ENCODE assay signal across 18 cellular contexts in the genomic region with DNA sequence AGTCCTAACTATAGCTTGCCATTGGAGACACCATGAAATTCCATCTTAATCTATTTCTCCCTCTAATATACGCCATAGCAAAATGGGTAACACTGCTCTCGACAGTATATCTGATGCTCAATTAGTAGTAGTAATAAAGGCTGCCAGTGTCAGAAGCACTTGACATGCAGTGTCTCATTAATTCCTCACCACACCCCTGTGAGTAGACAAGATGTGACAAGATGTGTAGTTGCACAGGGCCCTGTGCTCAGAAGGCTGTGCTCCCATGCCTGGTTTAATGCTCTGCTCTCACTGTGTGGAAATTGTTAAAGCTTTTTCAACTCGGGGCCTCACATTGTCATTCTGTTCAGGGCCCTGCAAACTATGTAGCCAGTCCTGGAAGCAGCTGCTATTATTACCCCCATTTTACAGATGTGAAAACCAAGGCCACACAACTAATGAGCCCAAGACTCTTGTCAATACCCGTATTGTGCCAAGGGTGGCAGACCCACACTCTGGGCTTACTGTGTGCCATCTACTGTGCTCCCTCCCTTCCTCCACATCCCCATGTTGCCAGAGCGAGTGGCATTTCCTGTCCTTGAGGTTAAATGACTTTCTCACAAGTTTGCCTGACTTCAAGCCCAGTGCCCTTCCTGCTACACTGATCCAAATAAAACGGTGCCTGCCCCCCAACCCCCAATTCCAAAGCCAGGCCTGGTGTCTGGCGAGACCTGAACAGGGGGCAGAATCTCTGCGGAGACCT.
A peak's percentile ranks its signal among the peaks of the same experiment; 100 is the strongest.
DNase-seq lines count a peak whose midpoint lies in the region; ATAC-seq and TF ChIP-seq lines count a peak whose summit lies in the region.
"Had no signal": no experiment of that assay in that cellular context is flagged by ENCODE, and none has a peak within 500 bp of the region (broad histone marks: within the 10 kb centered on the region; RNA-seq: fewer than 3 reads in every experiment).

No MANE protein-coding gene starts in this region.

- peaks cover 0 to 18% of the 10 kb centered on the region in 2 donors for H3K4me1 ChIP-seq in esophagus (ENCODE audit: control insufficient read depth in 2 of 2, insufficient read depth in 2 of 2, low read length in 1 of 2)
- H3K4me1 ChIP-seq: pancreas, SJSA1, upper lobe of left lung had no signal

- H3K4me3 ChIP-seq in esophagus (ENCODE audit: low read depth in 1 of 2, low read length in 2 of 2): no peak overlapping the region
- H3K4me3 ChIP-seq in brain microvascular endothelial cell (ENCODE audit: low read depth, low read length): no peak overlapping the region
- H3K4me3 ChIP-seq: left ventricle myocardium inferior, pancreas, SJSA1, upper lobe of left lung had no signal

- in situ Hi-C loops in brain microvascular endothelial cell (cut with HindIII; ENCODE audit: low pct_ligation_motif_present, low sequenced_read_pairs): no loop called here

- CTCF ChIA-PET in activated CD4-positive, alpha-beta memory T cell treated with anti-CD3 and anti-CD28 coated beads, Interleukin-2, amount 10 ng/mL, durations not matched to agents 7 days and 5 days (lab: Charles Lee): no interaction called here

- WGBS in esophagus, 2 donors: 59 to 62% methylated on average over 8 of the region's 8 CpGs

- POLR2A ChIA-PET in activated CD4-positive, alpha-beta memory T cell treated with anti-CD3 and anti-CD28 coated beads, Interleukin-2, amount 10 ng/mL, durations not matched to agents 7 days and 5 days (lab: Charles Lee): interaction anchor here (0.6 kb wide), 1 partner anchor 204 kb away, joined by 3 read pairs; no protein-coding TSS in a partner anchor

- H3K9me3 ChIP-seq in esophagus (ENCODE audit: control insufficient read depth in 2 of 2, insufficient read depth in 1 of 2, low read depth in 1 of 2, low read length in 1 of 2): no peaks in the 10 kb centered on the region
- H3K9me3 ChIP-seq: left ventricle myocardium inferior, pancreas, SJSA1, upper lobe of left lung had no signal

- H3K27ac ChIP-seq in esophagus (ENCODE audit: low read depth in 2 of 2, low read length in 1 of 2) (peak overlapping the region; percentile 16 to 75), brain microvascular endothelial cell (no peak overlapping the region)
- H3K27ac ChIP-seq: HL-60, left ventricle myocardium inferior, pancreas, SJSA1, upper lobe of left lung had no signal

- no peaks in the 10 kb centered on the region for H3K9me3 Mint-ChIP-seq in activated naive CD4-positive, alpha-beta T cell treated with anti-CD3 and anti-CD28 coated beads, Interleukin-2, amount 50 U/mL, for 24 hours
- H3K9me3 Mint-ChIP-seq in activated CD4-positive, alpha-beta memory T cell treated with anti-CD3 and anti-CD28 coated beads, Interleukin-2, amount 10 ng/mL, durations not matched to agents 7 days and 5 days: no peaks in the 10 kb centered on the region

- H3K27me3 ChIP-seq in esophagus (ENCODE audit: control insufficient read depth in 1 of 2, insufficient read depth in 2 of 2, low read length in 2 of 2): no peaks in the 10 kb centered on the region
- H3K27me3 ChIP-seq in brain microvascular endothelial cell (replicated peaks): no peaks in the 10 kb centered on the region
- H3K27me3 ChIP-seq: pancreas, SJSA1, upper lobe of left lung had no signal

- ATAC-seq in HG03196 (IDR thresholded peaks at IDR 0.05; ENCODE audit: unreplicated experiment): no peak

- no peak overlapping the region for H3K27ac Mint-ChIP-seq in activated naive CD4-positive, alpha-beta T cell treated with anti-CD3 and anti-CD28 coated beads, Interleukin-2, amount 50 U/mL, for 24 hours
- peak overlapping the region; percentile 84 for H3K27ac Mint-ChIP-seq in activated CD4-positive, alpha-beta memory T cell treated with anti-CD3 and anti-CD28 coated beads, Interleukin-2, amount 10 ng/mL, durations not matched to agents 7 days and 5 days
- H3K27ac Mint-ChIP-seq: HFFc6 had no signal

- DNase-seq in activated naive CD4-positive, alpha-beta T cell (lab: John Stamatoyannopoulos, UW): no peak
- peak; percentile 43 for DNase-seq in activated CD4-positive, alpha-beta memory T cell treated with anti-CD3 and anti-CD28 coated beads, Interleukin-2, amount 10 ng/mL, durations not matched to agents 7 days and 5 days
- no peak for DNase-seq in SW 1271 (lab: John Stamatoyannopoulos, UW)
- DNase-seq in COLO829 (ENCODE audit: low spot score): no peak
- DNase-seq in brain microvascular endothelial cell: no peak
- DNase-seq: Calu3; foreskin melanocyte; HFFc6; left ventricle myocardium inferior; NCI-H1436 treated with DMSO at 0.1 percent for 48 hours; pancreas; stimulated activated CD4-positive, alpha-beta T cell treated with anti-CD3 and anti-CD28 coated beads, Interleukin-4, amount 100 ng/mL, for 1 hour; upper lobe of left lung had no signal

- TF ChIP-seq CTCF in brain microvascular endothelial cell (IDR thresholded peaks at IDR 0.05; ENCODE audit: low read depth, low read length, missing control alignments): no peak

- peaks cover 19% of the 10 kb centered on the region for H3K4me1 Mint-ChIP-seq in activated naive CD4-positive, alpha-beta T cell treated with anti-CD3 and anti-CD28 coated beads, Interleukin-2, amount 50 U/mL, for 24 hours
- peaks cover 49% of the 10 kb centered on the region for H3K4me1 Mint-ChIP-seq in activated CD4-positive, alpha-beta memory T cell treated with anti-CD3 and anti-CD28 coated beads, Interleukin-2, amount 10 ng/mL, durations not matched to agents 7 days and 5 days

- peaks cover 3% of the 10 kb centered on the region for H3K27me3 Mint-ChIP-seq in activated naive CD4-positive, alpha-beta T cell treated with anti-CD3 and anti-CD28 coated beads, Interleukin-2, amount 50 U/mL, for 24 hours
- no peaks in the 10 kb centered on the region for H3K27me3 Mint-ChIP-seq in activated CD4-positive, alpha-beta memory T cell treated with anti-CD3 and anti-CD28 coated beads, Interleukin-2, amount 10 ng/mL, durations not matched to agents 7 days and 5 days

- peak overlapping the region; percentile 16 for H3K4me3 Mint-ChIP-seq in activated naive CD4-positive, alpha-beta T cell treated with anti-CD3 and anti-CD28 coated beads, Interleukin-2, amount 50 U/mL, for 24 hours
- H3K4me3 Mint-ChIP-seq in activated CD4-positive, alpha-beta memory T cell treated with anti-CD3 and anti-CD28 coated beads, Interleukin-2, amount 10 ng/mL, durations not matched to agents 7 days and 5 days: peak overlapping the region; percentile 44
- H3K4me3 Mint-ChIP-seq: HFFc6 had no signal

- no peaks in the 10 kb centered on the region for H3K36me3 Mint-ChIP-seq in activated naive CD4-positive, alpha-beta T cell treated with anti-CD3 and anti-CD28 coated beads, Interleukin-2, amount 50 U/mL, for 24 hours
- no peaks in the 10 kb centered on the region for H3K36me3 Mint-ChIP-seq in activated CD4-positive, alpha-beta memory T cell treated with anti-CD3 and anti-CD28 coated beads, Interleukin-2, amount 10 ng/mL, durations not matched to agents 7 days and 5 days (ENCODE audit: low read depth)

- H3K36me3 ChIP-seq in esophagus (ENCODE audit: control insufficient read depth in 2 of 2, insufficient read depth in 2 of 2, low read length in 1 of 2) (no peaks in the 10 kb centered on the region), brain microvascular endothelial cell (replicated peaks) (no peaks in the 10 kb centered on the region)
- H3K36me3 ChIP-seq: left ventricle myocardium inferior, pancreas, SJSA1, upper lobe of left lung had no signal
